In genomic region chr1:3250624-3251023, GRCh38 we compare ENCODE assay signal across 26 cellular contexts.
"Had no signal": no experiment of that assay in that cellular context is flagged by ENCODE, and none has a peak within 500 bp of the region (broad histone marks: within the 10 kb centered on the region; RNA-seq: fewer than 3 reads in every experiment).

No MANE protein-coding gene starts in this region.

- ATAC-seq: activated CD4-positive, alpha-beta T cell treated with anti-CD3 and anti-CD28 coated beads for 36 hours; activated T-cell treated with anti-CD3 and anti-CD28 coated beads, Interleukin-2, amount 50 U/mL, for 72 hours; foreskin keratinocyte; left lung; sciatic nerve had no signal

- H3K79me2 ChIP-seq: parathyroid adenoma had no signal

- H3K4me1 ChIP-seq: foreskin keratinocyte, left lung, parathyroid adenoma had no signal

- DNase-seq: activated B cell treated with CpG ODN at 0.5 μM for 24 hours; activated CD4-positive, alpha-beta T cell treated with anti-CD3 and anti-CD28 coated beads for 36 hours; activated CD4-positive, alpha-beta T cell treated with anti-CD3 and anti-CD28 coated beads, Interleukin-2, amount 50 U/mL, for 4 hours; activated effector memory CD4-positive, alpha-beta T cell treated with Interleukin-2 at 50 U/mL for 16 hours; activated naive CD4-positive, alpha-beta T cell treated with anti-CD3 and anti-CD28 coated beads for 36 hours; activated naive CD8-positive, alpha-beta T cell treated with anti-CD3 and anti-CD28 coated beads, Interleukin-2, amount 10 ng/mL, durations not matched to agents 7 days and 5 days; activated T-cell treated with anti-CD3 and anti-CD28 coated beads, Interleukin-2, amount 50 U/mL, for 72 hours; amniotic stem cell; cerebellar nuclear complex; cortex of kidney; effector CD4-positive, alpha-beta T cell; erythroblast; foreskin keratinocyte; kidney glomerular epithelial cell; midbrain; stimulated activated CD4-positive, alpha-beta T cell treated with anti-CD3 and anti-CD28 coated beads, Interleukin-2, amount 100 ng/mL, for 48 hours; stimulated activated CD8-positive, alpha-beta memory T cell treated with anti-CD3 and anti-CD28 coated beads, Interleukin-4, amount 100 ng/mL, for 48 hours; stimulated activated naive CD4-positive, alpha-beta T cell; T1000; upper lobe of left lung had no signal

- H3K27me3 ChIP-seq: upper lobe of left lung had no signal

- H3K36me3 ChIP-seq: left lung, neutrophil, thoracic aorta, upper lobe of left lung had no signal

- H3K4me3 ChIP-seq: left lung, smooth muscle cell, thoracic aorta, upper lobe of left lung had no signal

- H3K4me2 ChIP-seq: smooth muscle cell had no signal

- H3K9ac ChIP-seq: parathyroid adenoma had no signal

- H3K27ac ChIP-seq: foreskin keratinocyte, left lung, neutrophil, parathyroid adenoma, thoracic aorta, upper lobe of left lung had no signal

- H3K9me3 ChIP-seq: left lung, neutrophil, thoracic aorta, upper lobe of left lung had no signal

- H2AFZ ChIP-seq: parathyroid adenoma had no signal
